Comparison of ENCODE assay signal across 10 cellular contexts in genomic region chr7:91953618-91954017, GRCh38. TPM values are rescaled to one million over a fixed set of nuclear protein-coding genes. Genes with fewer than 3 reads are reported as not detected.
A peak's percentile ranks its signal among the peaks of the same experiment; 100 is the strongest.
DNase-seq lines count a peak whose midpoint lies in the region; ATAC-seq and TF ChIP-seq lines count a peak whose summit lies in the region.
"Had no signal": no experiment of that assay in that cellular context is flagged by ENCODE, and none has a peak within 500 bp of the region (broad histone marks: within the 10 kb centered on the region; RNA-seq: fewer than 3 reads in every experiment).

No MANE protein-coding gene starts in this region.

- H3K27ac ChIP-seq in OCI-LY7 (ENCODE audit: low read depth, low read length, poor library complexity, severe bottlenecking) (no peak overlapping the region), fibroblast of lung (ENCODE audit: insufficient read depth, low read length) (no peak overlapping the region), stomach (no peak overlapping the region)
- H3K27ac ChIP-seq: dorsolateral prefrontal cortex, SJSA1 had no signal

- H3K9me2 ChIP-seq in OCI-LY7 (ENCODE audit: insufficient read depth, low read length) = no peaks in the 10 kb centered on the region

- H2AFZ ChIP-seq in OCI-LY7 (ENCODE audit: low read length) (no peak overlapping the region), fibroblast of lung (ENCODE audit: low read length) (no peak overlapping the region)

- in situ Hi-C loops in ACHN (cut with HindIII; ENCODE audit: low pct_ligation_motif_present, low pct_unique_long_range_greater_than_20kb, low sequenced_read_pairs) = no loop called here

- WGBS in stomach, 5 donors = 81 to 86% (median 83%) methylated on average over 3 of the region's 3 CpGs

- H3K27me3 ChIP-seq in fibroblast of lung (ENCODE audit: control insufficient read depth, insufficient read depth, low read length) (no peaks in the 10 kb centered on the region), stomach (no peaks in the 10 kb centered on the region)
- H3K27me3 ChIP-seq: dorsolateral prefrontal cortex, SJSA1 had no signal

- ATAC-seq in GM21723 (IDR thresholded peaks at IDR 0.05; ENCODE audit: unreplicated experiment) (no peak), HG02938 (IDR thresholded peaks at IDR 0.05; ENCODE audit: unreplicated experiment) (no peak), esophagus mucosa (no peak)

- no peak overlapping the region for H3K4me2 ChIP-seq in OCI-LY7 (ENCODE audit: low read length)
- H3K4me2 ChIP-seq in fibroblast of lung (ENCODE audit: extremely low read depth, insufficient read depth, low read length) = no peak overlapping the region

- DNase-seq in ACHN (peak; percentile 39), GM10248 (ENCODE audit: extremely low spot score) (no peak), OCI-LY7 (ENCODE audit: low spot score) (peak; percentile 32), fibroblast of lung (ENCODE audit: low read depth in 2 of 2) (peak; percentile 22 to 29), stomach (no peak)
- DNase-seq: dorsolateral prefrontal cortex had no signal

- POLR2A ChIA-PET in GM10248 (lab: Yijun Ruan, JAX) = no interaction called here
- POLR2A ChIA-PET in OCI-LY7 (lab: Charles Lee) = interaction anchor here (0.7 kb wide), 1 partner anchor 10 kb away, joined by 3 read pairs; no protein-coding TSS in a partner anchor

- TF ChIP-seq POLR2A in stomach (IDR thresholded peaks at IDR 0.05) = no peak

- no TSS peak for BruUV-seq in OCI-LY7 (replicated peaks; lab: Mats Ljungman, UMichigan)

- no peak overlapping the region for H3K4me3 ChIP-seq in OCI-LY7 (ENCODE audit: low read depth, low read length, poor library complexity, severe bottlenecking)
- no peak overlapping the region for H3K4me3 ChIP-seq in fibroblast of lung (replicated peaks in 1 of 4; ENCODE audit: control extremely low read depth in 1 of 4, insufficient read depth in 1 of 4, low read depth in 3 of 4, low read length in 4 of 4)
- H3K4me3 ChIP-seq in stomach = no peak overlapping the region
- H3K4me3 ChIP-seq: dorsolateral prefrontal cortex, SJSA1 had no signal

- H3K9ac ChIP-seq in fibroblast of lung (ENCODE audit: insufficient read depth, low read length) = no peak overlapping the region

- H3K79me2 ChIP-seq in OCI-LY7 (ENCODE audit: insufficient read depth, low read depth, low read length) = peaks cover 45% of the 10 kb centered on the region
- peaks cover 14% of the 10 kb centered on the region for H3K79me2 ChIP-seq in fibroblast of lung (ENCODE audit: control insufficient read depth, insufficient read depth, low read length)

- CTCF ChIA-PET in GM10248 (lab: Yijun Ruan, JAX) (interaction anchor here (0.8 to 2.8 kb wide), 6 partner anchors 11 to 508 kb away, joined by 3 to 12 read pairs (median 3); partner anchors contain the start of genes AKAP9 and MTERF1), OCI-LY7 (lab: Charles Lee; ENCODE audit: unreplicated experiment) (interaction anchor here (1.0 kb wide), 1 partner anchor 13 kb away, joined by 6 read pairs; the partner anchor contains the start of gene AKAP9)

- H4K20me1 ChIP-seq in OCI-LY7 (ENCODE audit: insufficient read depth, low read length) (peaks cover 11% of the 10 kb centered on the region), fibroblast of lung (ENCODE audit: control insufficient read depth, extremely low read depth, insufficient read depth, low read length) (no peaks in the 10 kb centered on the region)

- intact Hi-C loops in OCI-LY7 (cut with micrococcal nuclease; ENCODE audit: unreplicated experiment) (loop anchor here (2.0 kb wide), 1 partner anchor 73 kb away; the partner anchor contains the start of gene MTERF1), stomach (cut with DNase I; ENCODE audit: low total_unique reads) (no loop called here)

- 0 out of 2 replicates have a peak, but pooled peaks cover 3% of the 10 kb centered on the region for H3K9me3 ChIP-seq in OCI-LY7 (ENCODE audit: low read length)
- no peaks in the 10 kb centered on the region for H3K9me3 ChIP-seq in fibroblast of lung (ENCODE audit: control insufficient read depth, insufficient read depth, low read depth, low read length)
- H3K9me3 ChIP-seq in stomach = no peaks in the 10 kb centered on the region
- H3K9me3 ChIP-seq: SJSA1 had no signal

- H3K36me3 ChIP-seq in OCI-LY7 (ENCODE audit: insufficient read depth, low read length) = no peaks in the 10 kb centered on the region; the same call in 1 of the 2 replicates
- no peaks in the 10 kb centered on the region for H3K36me3 ChIP-seq in fibroblast of lung (ENCODE audit: control insufficient read depth, insufficient read depth, low read length)
- no peaks in the 10 kb centered on the region for H3K36me3 ChIP-seq in stomach
- H3K36me3 ChIP-seq: SJSA1 had no signal

- TF ChIP-seq EP300 in stomach (IDR thresholded peaks at IDR 0.05) = no peak

- no peaks in the 10 kb centered on the region for H3K4me1 ChIP-seq in OCI-LY7 (ENCODE audit: insufficient read depth, low read length, poor library complexity, severe bottlenecking)
- no peaks in the 10 kb centered on the region for H3K4me1 ChIP-seq in fibroblast of lung (ENCODE audit: control insufficient read depth, extremely low read depth, insufficient read depth, low read length)
- H3K4me1 ChIP-seq in stomach = peaks cover 0 to 42% (median 19%) of the 10 kb centered on the region in 4 donors

- peak; percentile 25 for TF ChIP-seq CTCF in GM10248 (IDR thresholded peaks at IDR 0.05; ENCODE audit: control extremely low read depth, extremely low read depth, low read depth, missing control alignments)
- TF ChIP-seq CTCF in OCI-LY7 (conservative IDR thresholded peaks at IDR 0.05; ENCODE audit: low read length) = peak; percentile 81
- peak in 1 of 2 donors; percentile 10 for TF ChIP-seq CTCF in fibroblast of lung (conservative IDR thresholded peaks at IDR 0.05 in 1 of 2, IDR thresholded peaks at IDR 0.05 in 1 of 2; ENCODE audit: low read depth in 1 of 2, low read length in 2 of 2)
- no peak for TF ChIP-seq CTCF in stomach (IDR thresholded peaks at IDR 0.05)

RNA-seq across cellular contexts. Expression of gene AKAP9, which starts 13.0 kb away (rescaled TPM):
- total RNA-seq in OCI-LY7 (2014; rRNA removed; shearing (Covaris generic)) = 32.6 and 48.7 TPM in 2 replicates
- 38.1 and 43.0 TPM in 2 replicates for total RNA-seq in OCI-LY7 (2022)
- total RNA-seq in fibroblast of lung = 30.8 and 46.6 TPM in 2 replicates
- polyA plus RNA-seq in fibroblast of lung = 10.1 and 16.6 TPM in 2 replicates
- 9.0 and 15.6 TPM in 2 replicates for polyA plus RNA-seq in fibroblast of lung (2012)
- polyA minus RNA-seq in fibroblast of lung (ENCODE audit: low replicate concordance) = 1.6 and 3.5 TPM in 2 replicates
- total RNA-seq in stomach = 100 to 1,000 TPM; 109 to 149 (median 118) TPM
- polyA plus RNA-seq in stomach = 10 to 100 TPM in 2 of 3 donors, 1 to 10 TPM in 1; 5.7 to 13.8 (median 10.8) TPM
- total RNA-seq in esophagus mucosa = 42.3 TPM

Comparison
In these comparisons a context has a peak if more than half of its experiments do, and no peak if none do; other contexts are left out.
1. DNase-seq: peak in ACHN (single experiment), OCI-LY7 (single experiment) and fibroblast of lung (2 of 2); none in GM10248 (single experiment) and stomach (single experiment).
2. CTCF ChIP-seq: peak in GM10248 (single experiment) and OCI-LY7 (single experiment); none in stomach (0 of 7).